Comparison of ENCODE assay signal across 16 cellular contexts in the genomic region with DNA sequence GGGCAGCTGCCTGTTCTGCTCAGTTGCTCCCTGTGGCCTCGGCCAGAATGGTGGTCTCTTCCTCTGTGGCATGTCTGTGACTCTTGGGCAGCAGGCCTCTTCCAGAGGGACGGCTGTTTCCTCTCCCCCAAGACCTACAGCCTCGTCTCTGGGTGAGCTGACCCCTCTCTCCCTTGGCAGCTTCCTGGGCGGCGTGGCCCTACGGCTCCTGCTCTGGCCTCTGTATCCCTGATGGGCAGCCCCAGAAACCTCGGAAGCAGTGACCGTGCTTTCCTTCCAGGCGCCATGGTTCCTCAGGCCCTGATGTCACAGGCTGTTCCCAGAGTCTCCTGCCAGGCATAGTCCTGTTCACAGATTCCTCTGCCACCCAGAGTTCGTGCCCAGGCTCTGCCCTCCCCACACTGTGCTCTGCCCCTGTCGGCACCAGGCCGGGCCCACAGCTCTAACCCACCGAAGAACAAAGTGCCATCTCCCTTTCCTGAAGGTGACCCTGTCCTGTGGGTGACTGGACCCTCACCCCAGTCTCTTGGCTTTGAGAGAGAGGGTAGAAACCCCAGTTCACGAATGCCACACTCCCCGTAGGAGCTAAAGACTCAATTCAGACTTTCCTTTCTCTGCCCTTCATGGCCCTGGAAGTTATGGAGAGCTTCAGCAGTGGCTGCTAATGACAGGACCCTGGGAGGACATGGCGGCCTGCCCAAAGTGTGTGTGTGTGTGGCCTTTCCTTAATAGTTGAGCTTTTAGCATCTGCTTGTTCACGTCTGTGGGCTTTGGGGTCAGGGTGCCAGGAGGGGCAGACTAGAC.
DNase-seq lines count a peak whose midpoint lies in the region; ATAC-seq, FAIRE-seq and TF ChIP-seq lines count a peak whose summit lies in the region.
"Had no signal": no experiment of that assay in that cellular context is flagged by ENCODE, and none has a peak within 500 bp of the region (broad histone marks: within the 10 kb centered on the region; RNA-seq: fewer than 3 reads in every experiment).

No MANE protein-coding gene starts in this region.

- TF ChIP-seq CTCF in CD14-positive monocyte (IDR thresholded peaks at IDR 0.05) (no peak), Peyer's patch (IDR thresholded peaks at IDR 0.05) (no peak), left lung (IDR thresholded peaks at IDR 0.05) (no peak)

- no peaks in the 10 kb centered on the region for H3K9me3 Mint-ChIP-seq in CD14-positive monocyte
- H3K9me3 Mint-ChIP-seq in central memory CD8-positive, alpha-beta T cell = no peaks in the 10 kb centered on the region
- H3K9me3 Mint-ChIP-seq in natural killer cell treated with Interleukin-12 subunit alpha and Interleukin-12 subunit beta and Interleukin-15 and Interleukin-18, amount 100 ng/mL, for 72 hours = no peaks in the 10 kb centered on the region

- peak; percentile 18 for FAIRE-seq in GM19239 (lab: Jason Lieb, UNC)

- no peak overlapping the region for H3K4me3 Mint-ChIP-seq in CD14-positive monocyte
- H3K4me3 Mint-ChIP-seq in central memory CD8-positive, alpha-beta T cell = peak overlapping the region; percentile 69
- peak overlapping the region; percentile 54 for H3K4me3 Mint-ChIP-seq in natural killer cell treated with Interleukin-12 subunit alpha and Interleukin-12 subunit beta and Interleukin-15 and Interleukin-18, amount 100 ng/mL, for 72 hours

- DNase-seq in CD14-positive monocyte (ENCODE audit: low spot score) (no peak), GM19239 (ENCODE audit: insufficient read length, low spot score) (no peak), Peyer's patch (no peak), left lung (no peak), germinal center (ENCODE audit: low spot score) (no peak)
- DNase-seq in central memory CD8-positive, alpha-beta T cell (ENCODE audit: low spot score in 2 of 2) = no peak
- DNase-seq in natural killer cell treated with Interleukin-12 subunit alpha and Interleukin-12 subunit beta and Interleukin-15 and Interleukin-18, amount 100 ng/mL, for 72 hours (ENCODE audit: low spot score) = no peak
- DNase-seq: activated gamma-delta T cell, Caco-2, NCI-H187, NCI-H748 treated with DMSO at 0.1 percent for 48 hours had no signal

- H3K27ac ChIP-seq in Peyer's patch (peak overlapping the region in 1 of 4 donors; percentile 79), left lung (no peak overlapping the region)
- H3K27ac ChIP-seq: coronary artery, thoracic aorta, VCaP had no signal

- peaks cover 61 to 62% of the 10 kb centered on the region in 2 donors for H3K36me3 Mint-ChIP-seq in CD14-positive monocyte
- H3K36me3 Mint-ChIP-seq in central memory CD8-positive, alpha-beta T cell (ENCODE audit: insufficient read depth) = peaks cover 37% of the 10 kb centered on the region
- peaks cover 5% of the 10 kb centered on the region for H3K36me3 Mint-ChIP-seq in natural killer cell treated with Interleukin-12 subunit alpha and Interleukin-12 subunit beta and Interleukin-15 and Interleukin-18, amount 100 ng/mL, for 72 hours

- no peaks in the 10 kb centered on the region for H3K9me3 ChIP-seq in Peyer's patch
- H3K9me3 ChIP-seq in left lung = no peaks in the 10 kb centered on the region
- H3K9me3 ChIP-seq: Caco-2, thoracic aorta had no signal

- peak overlapping the region; percentile 58 to 97 (median 85) for H3K27ac Mint-ChIP-seq in CD14-positive monocyte
- H3K27ac Mint-ChIP-seq in central memory CD8-positive, alpha-beta T cell (ENCODE audit: low read depth) = peak overlapping the region; percentile 88
- H3K27ac Mint-ChIP-seq in natural killer cell treated with Interleukin-12 subunit alpha and Interleukin-12 subunit beta and Interleukin-15 and Interleukin-18, amount 100 ng/mL, for 72 hours = peak overlapping the region; percentile 13 to 63

- H3K4me1 Mint-ChIP-seq in CD14-positive monocyte = peaks cover 40% of the 10 kb centered on the region
- H3K4me1 Mint-ChIP-seq in central memory CD8-positive, alpha-beta T cell = peaks cover 68% of the 10 kb centered on the region
- peaks cover 62 to 74% of the 10 kb centered on the region in 2 donors for H3K4me1 Mint-ChIP-seq in natural killer cell treated with Interleukin-12 subunit alpha and Interleukin-12 subunit beta and Interleukin-15 and Interleukin-18, amount 100 ng/mL, for 72 hours (ENCODE audit: low read depth in 2 of 2)

- H3K4me1 ChIP-seq in Peyer's patch = peaks cover 0 to 31% (median 19%) of the 10 kb centered on the region in 4 donors
- H3K4me1 ChIP-seq in left lung = peaks cover 7 to 38% of the 10 kb centered on the region in 2 donors
- H3K4me1 ChIP-seq: Caco-2 had no signal

- H3K27me3 Mint-ChIP-seq in CD14-positive monocyte (ENCODE audit: low read depth in 3 of 3) = no peaks in the 10 kb centered on the region
- no peaks in the 10 kb centered on the region for H3K27me3 Mint-ChIP-seq in central memory CD8-positive, alpha-beta T cell
- no peaks in the 10 kb centered on the region for H3K27me3 Mint-ChIP-seq in natural killer cell treated with Interleukin-12 subunit alpha and Interleukin-12 subunit beta and Interleukin-15 and Interleukin-18, amount 100 ng/mL, for 72 hours

- intact Hi-C loops in CD14-positive monocyte (cut with micrococcal nuclease) (loop anchor here (5.0 to 10.0 kb wide), 4 partner anchors 37 to 175 kb away; no protein-coding TSS in a partner anchor), left lung (cut with DNase I) (loop anchor here in 1 of 2 donors (10.0 kb wide), 1 partner anchor 105 kb away; no protein-coding TSS in a partner anchor)

- peaks cover 0 to 29% (median 0%) of the 10 kb centered on the region in 3 donors for H3K36me3 ChIP-seq in Peyer's patch
- H3K36me3 ChIP-seq in left lung = peaks cover 0 to 37% of the 10 kb centered on the region in 2 donors

- no peak for ATAC-seq in central memory CD8-positive, alpha-beta T cell (replicated peaks; ENCODE audit: extremely low read depth, poor library complexity, severe bottlenecking)
- no peak for ATAC-seq in natural killer cell treated with Interleukin-12 subunit alpha and Interleukin-12 subunit beta and Interleukin-15 and Interleukin-18, amount 100 ng/mL, for 72 hours
- ATAC-seq in left lung = no peak
- no peak for ATAC-seq in activated CD4-positive, CD25-positive, alpha-beta regulatory T cell treated with anti-CD3 and anti-CD28 coated beads, Interleukin-2, amount 50 U/mL, for 24 hours
- ATAC-seq: sciatic nerve had no signal

- H3K4me3 ChIP-seq in Peyer's patch (no peak overlapping the region), left lung (no peak overlapping the region)
- H3K4me3 ChIP-seq: coronary artery, thoracic aorta had no signal

- H3K27me3 ChIP-seq in Peyer's patch (no peaks in the 10 kb centered on the region), left lung (no peaks in the 10 kb centered on the region)

- TF ChIP-seq POLR2A in Peyer's patch (IDR thresholded peaks at IDR 0.05) = no peak

Comparison
In these comparisons a context has a peak if more than half of its experiments do, and no peak if none do; other contexts are left out.
1. H3K27ac Mint-ChIP-seq: peak in every context shown above with its lines; median percentile 88 in central memory CD8-positive, alpha-beta T cell; 85 in CD14-positive monocyte; 38 in natural killer cell treated with Interleukin-12 subunit alpha and Interleukin-12 subunit beta and Interleukin-15 and Interleukin-18, amount 100 ng/mL, for 72 hours.
2. H3K4me3 Mint-ChIP-seq: peak in central memory CD8-positive, alpha-beta T cell (single experiment) and natural killer cell treated with Interleukin-12 subunit alpha and Interleukin-12 subunit beta and Interleukin-15 and Interleukin-18, amount 100 ng/mL, for 72 hours (single experiment); none in CD14-positive monocyte (0 of 2).